1 cellular context compared by ENCODE assay signal in genomic region chr5:13992795-13993194, GRCh38.
A peak's percentile ranks its signal among the peaks of the same experiment; 100 is the strongest.
TF ChIP-seq lines count a peak whose summit lies in the region.

No MANE protein-coding gene starts in this region.

TF ChIP-seq in GM12878, 131 proteins besides CTCF, POLR2A, EP300 and RAD21 (continued from another document):
- TF ChIP-seq HCFC1 (IDR thresholded peaks at IDR 0.05; ENCODE audit: low read length) (no peak), MYC (IDR thresholded peaks at IDR 0.05; ENCODE audit: insufficient read depth, insufficient read length, insufficient replicate concordance, low read length, severe bottlenecking) (no peak), LARP7 (IDR thresholded peaks at IDR 0.05) (no peak), WRNIP1 (IDR thresholded peaks at IDR 0.05; ENCODE audit: borderline replicate concordance, low read depth, low read length) (no peak), IKZF1 (conservative IDR thresholded peaks at IDR 0.05) (peak; percentile 33; the same call in 1 of the 2 replicates), ZNF24 (IDR thresholded peaks at IDR 0.05) (no peak), NBN (IDR thresholded peaks at IDR 0.05) (0 out of 2 replicates have a peak, but pooled peaks have one; percentile 51), NR2C1 (IDR thresholded peaks at IDR 0.05) (no peak), ZNF217 (IDR thresholded peaks at IDR 0.05) (no peak), NFIC (IDR thresholded peaks at IDR 0.05; ENCODE audit: low read depth, low read length) (no peak), USF2 (IDR thresholded peaks at IDR 0.05; ENCODE audit: borderline replicate concordance, low read depth, low read length) (no peak), MAX (IDR thresholded peaks at IDR 0.05; ENCODE audit: low read depth, low read length) (no peak), TCF7 (IDR thresholded peaks at IDR 0.05; ENCODE audit: borderline replicate concordance) (no peak), ATF7 (IDR thresholded peaks at IDR 0.05; ENCODE audit: low read depth) (0 out of 2 replicates have a peak, but pooled peaks have one; percentile 28), PBX3 (IDR thresholded peaks at IDR 0.05; ENCODE audit: insufficient replicate concordance, low read depth, low read length) (no peak), RFX5 (IDR thresholded peaks at IDR 0.05; ENCODE audit: low read depth, low read length) (no peak), IRF3 (IDR thresholded peaks at IDR 0.05) (no peak), MEF2B (IDR thresholded peaks at IDR 0.05; ENCODE audit: partially characterized antibody, poor library complexity, severe bottlenecking) (peak; percentile 28)
TF ChIP-seq in GM12878: peak in this region for 5.
